In the genomic region with DNA sequence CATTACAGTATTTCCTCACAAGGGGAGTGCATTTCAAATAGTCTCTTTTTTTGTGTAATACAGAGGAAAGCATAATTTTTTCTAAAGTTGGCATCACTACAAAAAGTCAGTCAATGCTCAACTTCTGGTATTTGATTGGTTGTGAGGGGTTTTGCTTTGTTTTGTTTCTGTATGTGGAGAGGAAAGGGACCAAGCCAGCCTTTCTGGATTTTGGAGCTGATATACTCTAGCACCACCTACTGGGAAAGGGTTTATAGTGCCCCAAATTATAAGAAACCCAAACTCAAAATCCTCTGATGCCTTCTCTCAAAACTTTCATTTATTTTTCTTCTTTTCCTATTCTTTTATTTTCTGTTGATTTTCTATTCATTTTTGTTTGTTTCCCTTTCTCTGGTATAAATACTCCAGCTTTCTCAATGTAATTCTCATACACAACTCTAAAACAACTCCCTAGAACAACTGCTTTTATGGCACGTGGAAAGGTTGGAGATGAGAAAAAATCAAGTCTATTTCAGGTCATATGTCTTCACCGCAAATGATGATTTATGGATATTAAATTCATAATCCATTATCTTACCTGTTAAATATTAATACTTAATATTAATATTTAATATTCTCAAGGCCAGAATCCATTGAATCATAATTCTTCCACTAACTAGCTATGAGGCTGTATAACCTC, we compare ENCODE assay signal across 8 cellular contexts.
DNase-seq lines count a peak whose midpoint lies in the region; ATAC-seq and TF ChIP-seq lines count a peak whose summit lies in the region.

No MANE protein-coding gene starts in this region.

- peak; percentile 65 for TF ChIP-seq CTCF in OCI-LY1 (IDR thresholded peaks at IDR 0.05; ENCODE audit: low read length)
- peak in 55 of 56 donors; percentile 52 to 85 (median 73) for TF ChIP-seq CTCF in dorsolateral prefrontal cortex (IDR thresholded peaks at IDR 0.05 in 54 of 56, conservative IDR thresholded peaks at IDR 0.05 in 2 of 56; ENCODE audit: low read depth in 1 of 56, partially characterized antibody in 56 of 56)
- TF ChIP-seq CTCF in mesothelial cell of epicardium (IDR thresholded peaks at IDR 0.05; ENCODE audit: unreplicated experiment), result peak; percentile 68

- no peaks in the 10 kb centered on the region for H4K20me1 ChIP-seq in OCI-LY1 (ENCODE audit: insufficient read depth, low read length)

- no peaks in the 10 kb centered on the region for H3K9me2 ChIP-seq in OCI-LY1 (ENCODE audit: low read depth, low read length)

- no peak overlapping the region for H3K4me3 Mint-ChIP-seq in mesothelial cell of epicardium

- H3K79me2 ChIP-seq in OCI-LY1 (ENCODE audit: insufficient read depth, low read length), result no peaks in the 10 kb centered on the region

- H2AFZ ChIP-seq in OCI-LY1 (ENCODE audit: low read length), result no peak overlapping the region

- H3K4me1 ChIP-seq in OCI-LY1 (ENCODE audit: insufficient read depth, low read length, severe bottlenecking), result no peaks in the 10 kb centered on the region

- H3K9me3 ChIP-seq in OCI-LY1 (ENCODE audit: low read length), result no peaks in the 10 kb centered on the region

- H3K9ac ChIP-seq in OCI-LY1 (ENCODE audit: low read length), result no peak overlapping the region

- peak; percentile 79 for ATAC-seq in HG03159 (IDR thresholded peaks at IDR 0.05; ENCODE audit: unreplicated experiment)
- no peak for ATAC-seq in GM21360 (IDR thresholded peaks at IDR 0.05; ENCODE audit: unreplicated experiment)

- H3K27me3 ChIP-seq in OCI-LY1 (ENCODE audit: insufficient read depth, low read length) (no peaks in the 10 kb centered on the region), dorsolateral prefrontal cortex (no peaks in the 10 kb centered on the region)

- H3F3A ChIP-seq in OCI-LY1 (ENCODE audit: insufficient read depth, low read length), result no peaks in the 10 kb centered on the region

- H3K4me1 Mint-ChIP-seq in mesothelial cell of epicardium, result peaks cover 30% of the 10 kb centered on the region

- no peak overlapping the region for H3K4me3 ChIP-seq in OCI-LY1 (ENCODE audit: low read depth, low read length, poor library complexity, severe bottlenecking)
- H3K4me3 ChIP-seq in dorsolateral prefrontal cortex, result no peak overlapping the region

- H3K27me3 Mint-ChIP-seq in mesothelial cell of epicardium (ENCODE audit: low read depth), result no peaks in the 10 kb centered on the region

- no peaks in the 10 kb centered on the region for H3K36me3 Mint-ChIP-seq in mesothelial cell of epicardium

- no peaks in the 10 kb centered on the region for H3K9me3 Mint-ChIP-seq in mesothelial cell of epicardium

- peak; percentile 4 for DNase-seq in NCI-H1694 treated with DMSO at 0.1 percent for 48 hours (lab: John Stamatoyannopoulos, UW)
- DNase-seq in NCI-H1694 (lab: John Stamatoyannopoulos, UW), result no peak
- peak in 1 of 10 donors; percentile 6 for DNase-seq in dorsolateral prefrontal cortex
- no peak for DNase-seq in mesothelial cell of epicardium (ENCODE audit: low spot score in 2 of 2, unreplicated experiment in 2 of 2)
- no peak for DNase-seq in occipital lobe (lab: John Stamatoyannopoulos, UW)

- no peaks in the 10 kb centered on the region for H3K36me3 ChIP-seq in OCI-LY1 (ENCODE audit: insufficient read depth, low read length)

- no peak overlapping the region for H3K27ac ChIP-seq in OCI-LY1 (ENCODE audit: low read depth, low read length, poor library complexity, severe bottlenecking)
- peak overlapping the region in 7 of 59 donors; percentile 2 to 53 (median 13) for H3K27ac ChIP-seq in dorsolateral prefrontal cortex

- H3K27ac Mint-ChIP-seq in mesothelial cell of epicardium, result peak overlapping the region; percentile 26

- no peak overlapping the region for H3K4me2 ChIP-seq in OCI-LY1 (ENCODE audit: low read length)

- intact Hi-C loops in dorsolateral prefrontal cortex (cut with DNase I), result loop anchor here in 1 of 2 donors (5.0 kb wide), 1 partner anchor 225 kb away; no protein-coding TSS in a partner anchor
